In the genomic region with DNA sequence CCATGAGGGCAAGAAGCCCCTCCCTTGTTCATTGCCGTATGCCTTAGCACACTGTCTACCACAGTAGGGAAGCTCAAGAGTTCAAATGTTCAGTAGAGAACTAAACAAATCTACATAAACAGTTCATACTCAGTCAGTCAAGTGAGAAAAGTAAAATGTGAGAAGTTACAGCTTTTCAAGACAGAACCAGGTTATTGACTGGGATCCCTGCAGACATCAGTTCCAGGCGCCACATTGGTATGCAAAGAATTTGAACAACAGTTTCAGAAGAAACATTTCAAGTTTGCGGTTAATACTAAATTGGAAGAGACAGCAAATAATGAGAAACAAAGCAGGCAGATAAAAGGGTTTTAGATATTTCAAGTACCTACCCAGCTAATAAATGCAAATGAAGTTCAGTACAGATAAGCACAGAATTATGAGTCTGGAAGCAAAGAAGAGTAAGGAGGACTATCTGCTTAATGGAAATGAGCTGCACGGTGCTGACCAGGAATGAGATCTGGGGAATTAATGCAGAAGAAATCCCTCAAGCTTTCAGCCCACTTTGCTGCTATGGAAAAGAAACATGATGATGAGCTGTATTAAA, we compare ENCODE assay signal across 18 cellular contexts.
DNase-seq lines count a peak whose midpoint lies in the region; ATAC-seq lines count a peak whose summit lies in the region.
"Had no signal": no experiment of that assay in that cellular context is flagged by ENCODE, and none has a peak within 500 bp of the region (broad histone marks: within the 10 kb centered on the region; RNA-seq: fewer than 3 reads in every experiment).

No MANE protein-coding gene starts in this region.

- H3K27me3 ChIP-seq in skeletal muscle satellite cell (ENCODE audit: control insufficient read depth, insufficient read depth, low read length) = no peaks in the 10 kb centered on the region

- no peak overlapping the region for H3K9ac ChIP-seq in skeletal muscle satellite cell (ENCODE audit: low read depth, low read length)

- peak overlapping the region; percentile 16 for H3K4me2 ChIP-seq in skeletal muscle satellite cell (ENCODE audit: low read length)

- peaks cover 10% of the 10 kb centered on the region for H3K4me1 ChIP-seq in skeletal muscle satellite cell (ENCODE audit: control insufficient read depth, insufficient read depth, low read length)
- H3K4me1 ChIP-seq: lower lobe of right lung had no signal

- ATAC-seq in GM18520 (IDR thresholded peaks at IDR 0.05; ENCODE audit: unreplicated experiment) (no peak), HG03439 (IDR thresholded peaks at IDR 0.05; ENCODE audit: unreplicated experiment) (no peak), HG03460 (IDR thresholded peaks at IDR 0.05; ENCODE audit: unreplicated experiment) (no peak)
- ATAC-seq: GM12878, lower lobe of right lung had no signal

- DNase-seq in GM03348 (ENCODE audit: low spot score) (peak; percentile 28), amniotic epithelial cell (ENCODE audit: low read depth) (peak; percentile 74), islet precursor cell (peak; percentile 77), mesenteric fat pad (ENCODE audit: low spot score) (no peak)
- DNase-seq: activated CD4-positive, alpha-beta T cell treated with anti-CD3 and anti-CD28 coated beads, Interleukin-2, amount 10 ng/mL, durations not matched to agents 24 days and 14 days; activated naive CD4-positive, alpha-beta T cell treated with anti-CD3 and anti-CD28 coated beads, Interleukin-2, amount 50 U/mL, for 16 hours; lower lobe of right lung; nephron progenitor cell; retina; SHP77 treated with DMSO at 0.1 percent for 48 hours; stimulated activated CD4-positive, alpha-beta T cell treated with anti-CD3 and anti-CD28 coated beads, Interleukin-2, amount 100 ng/mL, for 24 hours; substantia nigra; T1000 had no signal

- no peaks in the 10 kb centered on the region for H3K36me3 ChIP-seq in skeletal muscle satellite cell (ENCODE audit: insufficient read depth, low read length)
- H3K36me3 ChIP-seq: lower lobe of right lung had no signal

- no peak overlapping the region for H3K4me3 ChIP-seq in skeletal muscle satellite cell (ENCODE audit: low read length)
- H3K4me3 ChIP-seq: GM12878, lower lobe of right lung had no signal

- no peaks in the 10 kb centered on the region for H3K9me3 ChIP-seq in skeletal muscle satellite cell (replicated peaks; ENCODE audit: low read length)
- H3K9me3 ChIP-seq: lower lobe of right lung had no signal
